In genomic region chr7:101575168-101575567, GRCh38 we compare ENCODE assay signal across 23 cellular contexts. TPM values are rescaled to one million over a fixed set of nuclear protein-coding genes. Genes with fewer than 3 reads are reported as not detected.
DNase-seq lines count a peak whose midpoint lies in the region; FAIRE-seq and TF ChIP-seq lines count a peak whose summit lies in the region.
"Had no signal": no experiment of that assay in that cellular context is flagged by ENCODE, and none has a peak within 500 bp of the region (broad histone marks: within the 10 kb centered on the region; RNA-seq: fewer than 3 reads in every experiment).

No MANE protein-coding gene starts in this region.

- DNase-seq in H7, result peak; percentile 67
- DNase-seq in NCI-H526 treated with DMSO at 0.1 percent for 48 hours (lab: John Stamatoyannopoulos, UW), result peak; percentile 82
- peak in 1 of 2 experiments; percentile 53 for DNase-seq in H1 (ENCODE audit: low read depth in 1 of 2, low spot score in 2 of 2)
- DNase-seq in mesendoderm, result peak; percentile 84
- DNase-seq in NCI-H2029 treated with DMSO at 0.1 percent for 48 hours (lab: John Stamatoyannopoulos, UW), result no peak
- DNase-seq in NCI-H1417 treated with DMSO at 0.1 percent for 48 hours (lab: John Stamatoyannopoulos, UW), result no peak
- DNase-seq in AG08395 (ENCODE audit: low spot score), result no peak
- DNase-seq: activated CD4-positive, alpha-beta T cell treated with anti-CD3 and anti-CD28 coated beads, Interleukin-2, amount 50 U/mL, for 48 hours; activated naive CD4-positive, alpha-beta T cell; anterior cingulate cortex; caudate nucleus; foreskin melanocyte; GOT3; left ventricle myocardium superior; NCI-H1694; SIG-M5; WERI-Rb-1 had no signal

- POLR2A ChIA-PET in H1 (lab: Charles Lee; ENCODE audit: partially characterized antibody), result interaction anchor here (0.6 to 2.8 kb wide), 23 partner anchors 7 to 713 kb away, joined by 3 to 19 read pairs (median 4); partner anchors contain the start of gene CUX1

- H3K4me2 ChIP-seq in H1 (ENCODE audit: insufficient read depth in 1 of 2, low read depth in 2 of 2, low read length in 2 of 2), result peak overlapping the region in 1 of 2 experiments; percentile 35; a peak in 2 of 4 replicates
- no peak overlapping the region for H3K4me2 ChIP-seq in mesendoderm (ENCODE audit: low read length)

- H3K4ac ChIP-seq in H1 (replicated peaks; ENCODE audit: insufficient read length, low read depth, low read length) (no peak overlapping the region), mesendoderm (ENCODE audit: low read depth, low read length) (no peak overlapping the region)

- H3K27ac ChIP-seq in H1 (ENCODE audit: low read depth, low read length) (peak overlapping the region; percentile 41; the same call in 1 of the 2 replicates), mesendoderm (ENCODE audit: low read depth, low read length) (no peak overlapping the region)
- H3K27ac ChIP-seq: dorsolateral prefrontal cortex, neutrophil, WERI-Rb-1 had no signal

- no peak overlapping the region for H3K14ac ChIP-seq in H1 (ENCODE audit: insufficient read length)

- H2BK15ac ChIP-seq in H1 (ENCODE audit: low read length) (no peak overlapping the region), mesendoderm (replicated peaks; ENCODE audit: low read depth) (no peak overlapping the region)

- CTCF ChIA-PET in H1 (lab: Charles Lee; ENCODE audit: partially characterized antibody), result interaction anchor here (1.6 kb wide), 1 partner anchor 17 kb away, joined by 3 read pairs; no protein-coding TSS in a partner anchor

- H2BK5ac ChIP-seq in H1 (ENCODE audit: low read depth, low read length) (no peak overlapping the region; the same call in 1 of the 2 replicates), mesendoderm (ENCODE audit: low read length) (no peak overlapping the region)

- H3K79me1 ChIP-seq in H1 (ENCODE audit: low read depth, low read length) (no peaks in the 10 kb centered on the region), mesendoderm (ENCODE audit: low read length) (no peaks in the 10 kb centered on the region)

- H3K9ac ChIP-seq in H1 (replicated peaks in 1 of 4; ENCODE audit: extremely low read depth in 1 of 4, low read depth in 3 of 4, low read length in 3 of 4), result peak overlapping the region in 1 of 4 experiments; percentile 5; a peak in 1 of 7 replicates
- no peak overlapping the region for H3K9ac ChIP-seq in mesendoderm (ENCODE audit: low read length)

- H3K27me3 ChIP-seq in H7 (ENCODE audit: control insufficient read depth, insufficient read depth, low read length) (no peaks in the 10 kb centered on the region), H1 (replicated peaks in 1 of 4; ENCODE audit: control insufficient read depth in 3 of 4, extremely low read depth in 1 of 4, insufficient read depth in 3 of 4, low read length in 3 of 4) (no peaks in the 10 kb centered on the region), mesendoderm (ENCODE audit: insufficient read depth, low read length, poor library complexity) (no peaks in the 10 kb centered on the region)
- H3K27me3 ChIP-seq: neutrophil had no signal

- no peak overlapping the region; the same call in 1 of the 2 replicates for H2BK12ac ChIP-seq in H1 (ENCODE audit: low read depth, low read length)

- H3K4me1 ChIP-seq in H1 (replicated peaks in 1 of 4; ENCODE audit: control insufficient read depth in 3 of 4, insufficient read depth in 4 of 4, low read length in 3 of 4) (peaks cover 0 to 4% (median 1%) of the 10 kb centered on the region in 4 experiments; a peak in 3 of 7 replicates), mesendoderm (ENCODE audit: control insufficient read depth, low read depth, low read length) (no peaks in the 10 kb centered on the region)

- peak; percentile 100 for FAIRE-seq in H1 (lab: Jason Lieb, UNC)

- no peak overlapping the region for H4K91ac ChIP-seq in H1 (replicated peaks; ENCODE audit: insufficient read length, low read length)

- TF ChIP-seq CTCF in H1 (IDR thresholded peaks at IDR 0.05; ENCODE audit: control extremely low read depth in 1 of 3, insufficient read depth in 1 of 3, low read depth in 1 of 3, low read length in 3 of 3), result no peak

- no peak overlapping the region for H2AFZ ChIP-seq in H1 (ENCODE audit: low read length)

- H4K8ac ChIP-seq in H1 (ENCODE audit: extremely low read depth, insufficient read depth, low read length) (no peak overlapping the region), mesendoderm (ENCODE audit: low read depth, low read length) (no peak overlapping the region)

- H3K4me3 ChIP-seq in H7 (ENCODE audit: insufficient read depth, low read depth, low read length) (no peak overlapping the region), H1 (ENCODE audit: extremely low read depth in 1 of 4, insufficient read depth in 2 of 4, low read depth in 3 of 4, low read length in 4 of 4) (peak overlapping the region in 1 of 4 experiments; percentile 39; a peak in 1 of 8 replicates), mesendoderm (ENCODE audit: low read length) (no peak overlapping the region)
- H3K4me3 ChIP-seq: dorsolateral prefrontal cortex had no signal

- H4K5ac ChIP-seq in H1 (ENCODE audit: insufficient read length, low read depth, low read length), result peak overlapping the region; percentile 76
- H4K5ac ChIP-seq in mesendoderm (ENCODE audit: low read length), result no peak overlapping the region

- H2BK120ac ChIP-seq in H1 (replicated peaks; ENCODE audit: low read depth, low read length) (no peak overlapping the region), mesendoderm (ENCODE audit: low read depth, low read length) (no peak overlapping the region)

- H3K79me2 ChIP-seq in H1 (ENCODE audit: control insufficient read depth in 1 of 2, insufficient read depth in 2 of 2, low read length in 2 of 2), result no peaks in the 10 kb centered on the region
- no peaks in the 10 kb centered on the region for H3K79me2 ChIP-seq in mesendoderm (ENCODE audit: control insufficient read depth, insufficient read depth, low read length)

- TF ChIP-seq RAD21 in H1 (IDR thresholded peaks at IDR 0.05 in 1 of 2, conservative IDR thresholded peaks at IDR 0.05 in 1 of 2; ENCODE audit: low read depth in 2 of 2, low read length in 2 of 2), result no peak; a peak in 1 of 4 replicates

- WGBS in H1 (ENCODE audit: extremely low coverage in 1 of 2, insufficient coverage in 1 of 2, insufficient read length in 1 of 2, insufficient replicate concordance in 2 of 2, low coverage in 1 of 2, low lambda C conversion rate in 2 of 2, missing lambda C conversion rate in 1 of 2), 2 experiments, result 10% methylated on average over 2 of the region's 2 CpGs; no CpG with 5 or more reads in 1 of the 2 experiments
- no CpG with 5 or more reads among the region's 2 CpGs for WGBS in mesendoderm (ENCODE audit: extremely low coverage, insufficient coverage, low lambda C conversion rate)

- TF ChIP-seq EP300 in H1 (IDR thresholded peaks at IDR 0.05; ENCODE audit: borderline replicate concordance in 1 of 2, low read depth in 2 of 2, low read length in 2 of 2), result no peak

- H3K56ac ChIP-seq in H1 (replicated peaks; ENCODE audit: insufficient read length, low read depth, low read length), result no peak overlapping the region
- no peak overlapping the region for H3K56ac ChIP-seq in mesendoderm (ENCODE audit: low read length)

- TF ChIP-seq POLR2A in H1 (IDR thresholded peaks at IDR 0.05; ENCODE audit: control extremely low read depth in 1 of 2, low read depth in 2 of 2, low read length in 2 of 2), result peak; percentile 71 to 89

- no peaks in the 10 kb centered on the region for H4K20me1 ChIP-seq in H1 (replicated peaks in 1 of 2; ENCODE audit: control insufficient read depth in 1 of 2, insufficient read depth in 2 of 2, low read length in 2 of 2)

- H3K23me2 ChIP-seq in H1 (ENCODE audit: low read depth, low read length), result no peaks in the 10 kb centered on the region

- H3K23ac ChIP-seq in H1 (ENCODE audit: insufficient read length), result no peak overlapping the region
- H3K23ac ChIP-seq in mesendoderm (ENCODE audit: low read length), result no peak overlapping the region

- H3K9me3 ChIP-seq in H1 (ENCODE audit: insufficient read depth in 2 of 2, low read depth in 1 of 2, low read length in 1 of 2), result peaks cover 10 to 23% of the 10 kb centered on the region in 2 experiments
- H3K9me3 ChIP-seq: neutrophil had no signal

- no peak overlapping the region for H2BK20ac ChIP-seq in H1 (ENCODE audit: low read length)

- H3K18ac ChIP-seq in H1 (ENCODE audit: extremely low read depth, low read length), result no peak overlapping the region
- peak overlapping the region; percentile 41 for H3K18ac ChIP-seq in mesendoderm (ENCODE audit: low read length)

- no peaks in the 10 kb centered on the region for H3K36me3 ChIP-seq in H7 (replicated peaks; ENCODE audit: control insufficient read depth, insufficient read depth, low read length)
- H3K36me3 ChIP-seq in H1 (ENCODE audit: control insufficient read depth in 2 of 4, insufficient read depth in 4 of 4, low read length in 3 of 4), result no peaks in the 10 kb centered on the region; a peak in 1 of 8 replicates
- no peaks in the 10 kb centered on the region for H3K36me3 ChIP-seq in mesendoderm (ENCODE audit: control insufficient read depth, insufficient read depth, low read length)
- H3K36me3 ChIP-seq: neutrophil, WERI-Rb-1 had no signal

- H2AK5ac ChIP-seq in H1 (ENCODE audit: low read depth, low read length), result no peak overlapping the region
- H2AK5ac ChIP-seq in mesendoderm (ENCODE audit: low read length), result no peak overlapping the region

TF ChIP-seq in H1, 55 proteins besides CTCF, POLR2A, EP300 and RAD21 (continues in another document):
- TF ChIP-seq ATF3 (IDR thresholded peaks at IDR 0.05; ENCODE audit: insufficient read depth, low read depth, low read length), result no peak
- peak; percentile 45; the same call in 1 of the 2 replicates for TF ChIP-seq E2F6 (IDR thresholded peaks at IDR 0.05)

RNA-seq across cellular contexts. Expression of gene MYL10, which starts 53.9 kb away (rescaled TPM):
- total RNA-seq in H7 (2014; rRNA removed; shearing (Covaris generic)), result not detected in 2 replicates
- total RNA-seq in H1 (2021; fragmentation: NEBNext Ultra II Directional; extraction: Animal tissue kit (Norgen Biotek cat#: 25700)), result 0.44 TPM in 1 of 2 replicates, not detected in the other
- 0.18 and 0.20 TPM in 2 replicates for polyA plus RNA-seq in H1 (2011; rRNA removed)
- 0.28 TPM for polyA plus RNA-seq in H1 (2011; cell fraction: cytosol; rRNA removed)
- not detected for polyA plus RNA-seq in H1 (2011; cell fraction: nucleus; rRNA removed)
- 0.67 TPM in 1 of 4 replicates, not detected in the others for polyA plus RNA-seq in H1 (2012, experiment 1 of 2)
- not detected for polyA plus RNA-seq in H1 (2012, experiment 2 of 2)
- polyA plus RNA-seq in H1 (2013, experiment 1 of 2), result 0.10 TPM
- 0.22 TPM for polyA plus RNA-seq in H1 (2013, experiment 2 of 2)
- not detected in 2 replicates for polyA minus RNA-seq in H1 (2011; rRNA and poly(A)+ RNA removed)
- not detected for polyA minus RNA-seq in H1 (2011; cell fraction: cytosol; rRNA and poly(A)+ RNA removed)
- not detected for polyA minus RNA-seq in H1 (2011; cell fraction: nucleus; rRNA and poly(A)+ RNA removed)
- polyA plus RNA-seq in mesendoderm (2013, experiment 1 of 2), result 3.1 TPM
- polyA plus RNA-seq in mesendoderm (2013, experiment 2 of 2), result 2.5 TPM
- total RNA-seq: Daoy, dorsolateral prefrontal cortex, epithelial cell of proximal tubule, left ventricle myocardium superior, NCI-H460, renal cortical epithelial cell had no signal

Comparison
In these comparisons a context has a peak if more than half of its experiments do, and no peak if none do; other contexts are left out.
1. DNase-seq: peak in H7 (single experiment), NCI-H526 treated with DMSO at 0.1 percent for 48 hours (single experiment) and mesendoderm (single experiment); none in NCI-H2029 treated with DMSO at 0.1 percent for 48 hours (single experiment), NCI-H1417 treated with DMSO at 0.1 percent for 48 hours (single experiment) and AG08395 (single experiment).